15 cellular contexts compared by ENCODE assay signal in the genomic region with DNA sequence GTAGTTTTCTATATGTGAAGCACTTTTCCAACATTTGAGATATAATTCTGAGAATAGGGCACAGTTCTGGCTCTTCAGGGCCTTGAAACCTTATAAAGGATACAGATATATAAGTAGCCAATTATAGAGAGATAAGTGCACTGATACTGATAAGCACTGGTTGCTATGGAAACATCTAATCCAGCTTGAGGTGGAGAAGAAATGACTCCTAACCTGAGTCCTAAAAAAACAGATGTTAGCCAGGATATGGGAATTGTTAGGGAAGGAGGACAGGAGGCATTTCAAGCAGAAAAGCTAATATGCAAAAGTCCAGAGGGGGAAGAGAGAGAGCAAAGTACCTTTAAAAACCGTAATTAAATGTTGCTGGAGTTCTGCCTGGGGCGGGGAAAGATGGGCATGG. TPM values are rescaled to one million over a fixed set of nuclear protein-coding genes. Genes with fewer than 3 reads are reported as not detected.
DNase-seq lines count a peak whose midpoint lies in the region; ATAC-seq lines count a peak whose summit lies in the region.
"Had no signal": no experiment of that assay in that cellular context is flagged by ENCODE, and none has a peak within 500 bp of the region (broad histone marks: within the 10 kb centered on the region; RNA-seq: fewer than 3 reads in every experiment).

No MANE protein-coding gene starts in this region.

- no peak overlapping the region for H3K4me2 ChIP-seq in mesendoderm (ENCODE audit: low read length)
- H3K4me2 ChIP-seq: BLaER1 treated with 17β-estradiol and CSF1 and Interleukin-3, amounts not matched to agents 10 nM and 100 nM had no signal

- H3K9ac ChIP-seq in mesendoderm (ENCODE audit: low read length): no peak overlapping the region
- H3K9ac ChIP-seq: BLaER1 treated with 17β-estradiol and CSF1 and Interleukin-3, amounts not matched to agents 10 nM and 100 nM had no signal

- no peaks in the 10 kb centered on the region for H3K79me1 ChIP-seq in mesendoderm (ENCODE audit: low read length)

- H3K4me3 Mint-ChIP-seq in activated T-cell treated with anti-CD3 and anti-CD28 coated beads, Interleukin-2, amount 50 U/mL, for 72 hours: no peak overlapping the region
- no peak overlapping the region for H3K4me3 Mint-ChIP-seq in activated T-cell treated with anti-CD3 and anti-CD28 coated beads, Interleukin-2, amount 50 U/mL, for 4 hours
- H3K4me3 Mint-ChIP-seq in activated naive CD8-positive, alpha-beta T cell treated with anti-CD3 and anti-CD28 coated beads for 36 hours: no peak overlapping the region
- H3K4me3 Mint-ChIP-seq: CD4-positive, CD25-positive, alpha-beta regulatory T cell; H9 had no signal

- no peaks in the 10 kb centered on the region for H3K27me3 Mint-ChIP-seq in activated T-cell treated with anti-CD3 and anti-CD28 coated beads, Interleukin-2, amount 50 U/mL, for 72 hours (ENCODE audit: low read depth)
- H3K27me3 Mint-ChIP-seq in activated T-cell treated with anti-CD3 and anti-CD28 coated beads, Interleukin-2, amount 50 U/mL, for 4 hours (ENCODE audit: low read depth): no peaks in the 10 kb centered on the region
- no peaks in the 10 kb centered on the region for H3K27me3 Mint-ChIP-seq in activated naive CD8-positive, alpha-beta T cell treated with anti-CD3 and anti-CD28 coated beads for 36 hours
- H3K27me3 Mint-ChIP-seq: CD4-positive, CD25-positive, alpha-beta regulatory T cell had no signal

- H3K27ac ChIP-seq in mesendoderm (ENCODE audit: low read depth, low read length): no peak overlapping the region
- H3K27ac ChIP-seq: BLaER1 treated with 17β-estradiol and CSF1 and Interleukin-3, amounts not matched to agents 10 nM and 100 nM had no signal

- no peak overlapping the region for H4K5ac ChIP-seq in mesendoderm (ENCODE audit: low read length)

- peaks cover 5% of the 10 kb centered on the region for H3K36me3 ChIP-seq in mesendoderm (ENCODE audit: control insufficient read depth, insufficient read depth, low read length)

- no peak overlapping the region for H2BK120ac ChIP-seq in mesendoderm (ENCODE audit: low read depth, low read length)

- H3K27me3 ChIP-seq in mesendoderm (ENCODE audit: insufficient read depth, low read length, poor library complexity): no peaks in the 10 kb centered on the region
- H3K27me3 ChIP-seq: BLaER1 treated with 17β-estradiol and CSF1 and Interleukin-3, amounts not matched to agents 10 nM and 100 nM had no signal

- H3K18ac ChIP-seq in mesendoderm (ENCODE audit: low read length): no peak overlapping the region

- no peak overlapping the region for H2BK5ac ChIP-seq in mesendoderm (ENCODE audit: low read length)

- WGBS in mesendoderm (ENCODE audit: extremely low coverage, insufficient coverage, low lambda C conversion rate): no CpG with 5 or more reads among the region's 2 CpGs

- peak overlapping the region; percentile 9 for H3K27ac Mint-ChIP-seq in activated T-cell treated with anti-CD3 and anti-CD28 coated beads, Interleukin-2, amount 50 U/mL, for 72 hours
- H3K27ac Mint-ChIP-seq in activated naive CD8-positive, alpha-beta T cell treated with anti-CD3 and anti-CD28 coated beads for 36 hours: no peak overlapping the region
- H3K27ac Mint-ChIP-seq: CD4-positive, CD25-positive, alpha-beta regulatory T cell; H9 had no signal

- H2AK5ac ChIP-seq in mesendoderm (ENCODE audit: low read length): no peak overlapping the region

- no peaks in the 10 kb centered on the region for H3K9me3 Mint-ChIP-seq in activated T-cell treated with anti-CD3 and anti-CD28 coated beads, Interleukin-2, amount 50 U/mL, for 72 hours
- no peaks in the 10 kb centered on the region for H3K9me3 Mint-ChIP-seq in activated T-cell treated with anti-CD3 and anti-CD28 coated beads, Interleukin-2, amount 50 U/mL, for 4 hours
- H3K9me3 Mint-ChIP-seq in activated naive CD8-positive, alpha-beta T cell treated with anti-CD3 and anti-CD28 coated beads for 36 hours: no peaks in the 10 kb centered on the region
- H3K9me3 Mint-ChIP-seq: CD4-positive, CD25-positive, alpha-beta regulatory T cell; H9 had no signal

- no peak overlapping the region for H3K56ac ChIP-seq in mesendoderm (ENCODE audit: low read length)

- ATAC-seq in activated T-cell treated with anti-CD3 and anti-CD28 coated beads, Interleukin-2, amount 50 U/mL, for 72 hours (replicated peaks in 1 of 2): no peak
- ATAC-seq in activated T-cell treated with anti-CD3 and anti-CD28 coated beads, Interleukin-2, amount 50 U/mL, for 4 hours: no peak
- ATAC-seq in HG02884 (IDR thresholded peaks at IDR 0.05; ENCODE audit: unreplicated experiment): no peak

- peaks cover 7 to 16% of the 10 kb centered on the region in 2 donors for H3K36me3 Mint-ChIP-seq in activated T-cell treated with anti-CD3 and anti-CD28 coated beads, Interleukin-2, amount 50 U/mL, for 72 hours (ENCODE audit: insufficient read depth in 2 of 2)
- H3K36me3 Mint-ChIP-seq in activated T-cell treated with anti-CD3 and anti-CD28 coated beads, Interleukin-2, amount 50 U/mL, for 4 hours (ENCODE audit: insufficient read depth): peaks cover 20% of the 10 kb centered on the region
- H3K36me3 Mint-ChIP-seq in activated naive CD8-positive, alpha-beta T cell treated with anti-CD3 and anti-CD28 coated beads for 36 hours: no peaks in the 10 kb centered on the region
- H3K36me3 Mint-ChIP-seq: CD4-positive, CD25-positive, alpha-beta regulatory T cell had no signal

- no peak overlapping the region for H3K23ac ChIP-seq in mesendoderm (ENCODE audit: low read length)

- peak; percentile 39 to 64 for DNase-seq in NCI-H524 (lab: John Stamatoyannopoulos, UW)
- DNase-seq in NCI-H524 treated with DMSO at 0.1 percent for 48 hours (lab: John Stamatoyannopoulos, UW): no peak
- no peak for DNase-seq in activated T-cell treated with anti-CD3 and anti-CD28 coated beads, Interleukin-2, amount 50 U/mL, for 72 hours
- DNase-seq in activated T-cell treated with anti-CD3 and anti-CD28 coated beads, Interleukin-2, amount 50 U/mL, for 4 hours: no peak
- peak; percentile 10 for DNase-seq in NCI-H146 treated with DMSO at 0.1 percent for 48 hours (lab: John Stamatoyannopoulos, UW; ENCODE audit: unreplicated experiment)
- peak; percentile 48 for DNase-seq in mesendoderm
- no peak for DNase-seq in activated naive CD8-positive, alpha-beta T cell treated with anti-CD3 and anti-CD28 coated beads for 36 hours
- DNase-seq: ACHN; CD4-positive, CD25-positive, alpha-beta regulatory T cell; DMS53; GF-D8; GOT3; H9 had no signal

- H3K79me2 ChIP-seq in mesendoderm (ENCODE audit: control insufficient read depth, insufficient read depth, low read length): no peaks in the 10 kb centered on the region

- no peaks in the 10 kb centered on the region for H3K4me1 Mint-ChIP-seq in activated T-cell treated with anti-CD3 and anti-CD28 coated beads, Interleukin-2, amount 50 U/mL, for 72 hours (ENCODE audit: low read depth)
- no peaks in the 10 kb centered on the region for H3K4me1 Mint-ChIP-seq in activated T-cell treated with anti-CD3 and anti-CD28 coated beads, Interleukin-2, amount 50 U/mL, for 4 hours (ENCODE audit: low read depth)
- H3K4me1 Mint-ChIP-seq in activated naive CD8-positive, alpha-beta T cell treated with anti-CD3 and anti-CD28 coated beads for 36 hours: no peaks in the 10 kb centered on the region
- H3K4me1 Mint-ChIP-seq: CD4-positive, CD25-positive, alpha-beta regulatory T cell had no signal

- no peaks in the 10 kb centered on the region for H3K4me1 ChIP-seq in mesendoderm (ENCODE audit: control insufficient read depth, low read depth, low read length)

- H3K4me3 ChIP-seq in mesendoderm (ENCODE audit: low read length): no peak overlapping the region
- H3K4me3 ChIP-seq: BLaER1 treated with 17β-estradiol and CSF1 and Interleukin-3, amounts not matched to agents 10 nM and 100 nM had no signal

- no peak overlapping the region for H3K4ac ChIP-seq in mesendoderm (ENCODE audit: low read depth, low read length)

- no peak overlapping the region for H2BK15ac ChIP-seq in mesendoderm (replicated peaks; ENCODE audit: low read depth)

- H4K8ac ChIP-seq in mesendoderm (ENCODE audit: low read depth, low read length): no peak overlapping the region

RNA-seq across cellular contexts. Expression of a gene that starts 30.8 kb away (rescaled TPM):
- 10 to 100 TPM; 73.5 to 79.2 TPM for total RNA-seq in activated T-cell treated with anti-CD3 and anti-CD28 coated beads, Interleukin-2, amount 50 U/mL, for 72 hours
- total RNA-seq in activated T-cell treated with anti-CD3 and anti-CD28 coated beads, Interleukin-2, amount 50 U/mL, for 4 hours: 10 to 100 TPM; 51.6 to 64.1 (median 56.1) TPM
- polyA plus RNA-seq in mesendoderm (2013, experiment 1 of 2): 5.3 TPM
- 5.5 TPM for polyA plus RNA-seq in mesendoderm (2013, experiment 2 of 2)
- 1 to 10 TPM; 6.9 to 7.9 TPM for total RNA-seq in activated naive CD8-positive, alpha-beta T cell treated with anti-CD3 and anti-CD28 coated beads for 36 hours

RNA-seq across cellular contexts. Expression of a gene that starts 37.3 kb away (rescaled TPM):
- total RNA-seq in activated T-cell treated with anti-CD3 and anti-CD28 coated beads, Interleukin-2, amount 50 U/mL, for 72 hours: 1 to 10 TPM; 4.0 to 4.3 TPM
- 1 to 10 TPM; 5.1 to 7.9 (median 6.2) TPM for total RNA-seq in activated T-cell treated with anti-CD3 and anti-CD28 coated beads, Interleukin-2, amount 50 U/mL, for 4 hours
- 1.3 TPM for polyA plus RNA-seq in mesendoderm (2013, experiment 1 of 2)
- polyA plus RNA-seq in mesendoderm (2013, experiment 2 of 2): 1.3 TPM
- total RNA-seq in activated naive CD8-positive, alpha-beta T cell treated with anti-CD3 and anti-CD28 coated beads for 36 hours: 1 to 10 TPM; 4.1 to 6.1 TPM
- total RNA-seq: CD4-positive, CD25-positive, alpha-beta regulatory T cell had no signal

Comparison
In these comparisons a context has a peak if more than half of its experiments do, and no peak if none do; other contexts are left out.
1. DNase-seq: peak in NCI-H524 (2 of 2), NCI-H146 treated with DMSO at 0.1 percent for 48 hours (single experiment) and mesendoderm (single experiment); none in NCI-H524 treated with DMSO at 0.1 percent for 48 hours (single experiment), activated T-cell treated with anti-CD3 and anti-CD28 coated beads, Interleukin-2, amount 50 U/mL, for 72 hours (0 of 2), activated T-cell treated with anti-CD3 and anti-CD28 coated beads, Interleukin-2, amount 50 U/mL, for 4 hours (single experiment) and activated naive CD8-positive, alpha-beta T cell treated with anti-CD3 and anti-CD28 coated beads for 36 hours (single experiment).
2. RNA of a gene that starts 30.8 kb away (total RNA-seq): 73.5 to 79.2 TPM in activated T-cell treated with anti-CD3 and anti-CD28 coated beads, Interleukin-2, amount 50 U/mL, for 72 hours and 51.6 to 64.1 TPM in activated T-cell treated with anti-CD3 and anti-CD28 coated beads, Interleukin-2, amount 50 U/mL, for 4 hours; 6.9 to 7.9 TPM in activated naive CD8-positive, alpha-beta T cell treated with anti-CD3 and anti-CD28 coated beads for 36 hours; every median in the first group is over 4 times any median in the second.